ENCODE assay signal across 17 cellular contexts in genomic region chr1:110258734-110259133, GRCh38. TPM values are rescaled to one million over a fixed set of nuclear protein-coding genes. Genes with fewer than 3 reads are reported as not detected.
DNase-seq lines count a peak whose midpoint lies in the region; TF ChIP-seq lines count a peak whose summit lies in the region.
"Had no signal": no experiment of that assay in that cellular context is flagged by ENCODE, and none has a peak within 500 bp of the region (broad histone marks: within the 10 kb centered on the region; RNA-seq: fewer than 3 reads in every experiment).

No MANE protein-coding gene starts in this region.

- no peaks in the 10 kb centered on the region for H4K20me1 ChIP-seq in GM23248 (ENCODE audit: insufficient read depth)
- H4K20me1 ChIP-seq: BLaER1 had no signal

- DNase-seq in BE2C (peak; percentile 71), GM23248 (peak; percentile 32), NCI-H2171 treated with DMSO at 0.1 percent for 48 hours (lab: John Stamatoyannopoulos, UW) (peak; percentile 97), adipocyte (ENCODE audit: low read depth) (peak; percentile 35), COLO829 (ENCODE audit: low spot score) (no peak), glomerular visceral epithelial cell (ENCODE audit: extremely low spot score) (no peak), NCI-H2081 (lab: John Stamatoyannopoulos, UW) (no peak), progenitor cell of endocrine pancreas (ENCODE audit: low spot score, unreplicated experiment) (no peak)
- DNase-seq: activated CD4-positive, alpha-beta T cell treated with anti-CD3 and anti-CD28 coated beads, Interleukin-2, amount 50 U/mL, for 1 hour; activated effector memory CD4-positive, alpha-beta T cell treated with anti-CD3 and anti-CD28 coated beads, Interleukin-2, amount 50 U/mL, for 16 hours; Calu3; NCI-H1048; NCI-H510A treated with DMSO at 0.1 percent for 48 hours; SHP77 treated with DMSO at 0.1 percent for 48 hours; small intestine; stimulated activated naive CD4-positive, alpha-beta T cell had no signal

- H3K27me3 Mint-ChIP-seq in progenitor cell of endocrine pancreas = peaks cover 30% of the 10 kb centered on the region

- no peak overlapping the region for H3K4me3 Mint-ChIP-seq in progenitor cell of endocrine pancreas (ENCODE audit: low read depth)

- no peaks in the 10 kb centered on the region for H3K9me2 ChIP-seq in GM23248 (ENCODE audit: insufficient read depth)

- no peak overlapping the region for H2AFZ ChIP-seq in GM23248

- H3K9me3 Mint-ChIP-seq in progenitor cell of endocrine pancreas (ENCODE audit: low read depth) = no peaks in the 10 kb centered on the region

- H3K4me2 ChIP-seq in GM23248 (ENCODE audit: unreplicated experiment) = peak overlapping the region; percentile 3
- H3K4me2 ChIP-seq: BLaER1 had no signal

- H3K4me1 Mint-ChIP-seq in progenitor cell of endocrine pancreas (ENCODE audit: low read depth) = no peaks in the 10 kb centered on the region

- H3K36me3 ChIP-seq in BE2C = no peaks in the 10 kb centered on the region
- H3K36me3 ChIP-seq in GM23248 (ENCODE audit: low read depth) = no peaks in the 10 kb centered on the region
- no peaks in the 10 kb centered on the region for H3K36me3 ChIP-seq in adipocyte (ENCODE audit: control insufficient read depth, insufficient read depth, low read length, severe bottlenecking)
- H3K36me3 ChIP-seq: BLaER1 had no signal

- in situ Hi-C loops in GM23248 (cut with MboI) = no loop called here

- H3K27ac Mint-ChIP-seq in progenitor cell of endocrine pancreas = no peak overlapping the region

- no peak overlapping the region for H3K4me3 ChIP-seq in BE2C (ENCODE audit: low read depth, low read length)
- no peak overlapping the region for H3K4me3 ChIP-seq in GM23248
- no peak overlapping the region for H3K4me3 ChIP-seq in adipocyte (ENCODE audit: low read length)
- H3K4me3 ChIP-seq: BLaER1 had no signal

- H3K4me1 ChIP-seq in BE2C (peaks cover 13% of the 10 kb centered on the region), GM23248 (ENCODE audit: insufficient read depth) (peaks cover 12% of the 10 kb centered on the region), adipocyte (ENCODE audit: control insufficient read depth, insufficient read depth, low read length) (no peaks in the 10 kb centered on the region)

- 28 to 46% methylated on average over 2 of the region's 2 CpGs for WGBS in GM23248 (ENCODE audit: low coverage in 1 of 2, low lambda C conversion rate in 2 of 2, missing lambda C conversion rate in 2 of 2), 2 experiments

- no peak overlapping the region for H3K9ac ChIP-seq in GM23248
- no peak overlapping the region for H3K9ac ChIP-seq in adipocyte (ENCODE audit: low read length)
- H3K9ac ChIP-seq: BLaER1 had no signal

- H3K79me2 ChIP-seq in GM23248 (ENCODE audit: insufficient read depth) = no peaks in the 10 kb centered on the region

- no peak overlapping the region for H3K27ac ChIP-seq in GM23248
- H3K27ac ChIP-seq: BLaER1 had no signal

- H3K36me3 Mint-ChIP-seq in progenitor cell of endocrine pancreas (ENCODE audit: insufficient read depth) = no peaks in the 10 kb centered on the region

- H3K9me3 ChIP-seq in BE2C (no peaks in the 10 kb centered on the region), GM23248 (ENCODE audit: low read depth) (no peaks in the 10 kb centered on the region), adipocyte (ENCODE audit: control insufficient read depth, low read length) (no peaks in the 10 kb centered on the region)
- H3K9me3 ChIP-seq: BLaER1 had no signal

- H3F3A ChIP-seq in GM23248 (ENCODE audit: insufficient read depth) = no peaks in the 10 kb centered on the region

- no peak for TF ChIP-seq CTCF in BE2C (IDR thresholded peaks at IDR 0.05; ENCODE audit: low read depth, low read length)
- TF ChIP-seq CTCF in progenitor cell of endocrine pancreas (IDR thresholded peaks at IDR 0.05; ENCODE audit: unreplicated experiment) = no peak

- no peaks in the 10 kb centered on the region for H3K27me3 ChIP-seq in BE2C
- no peaks in the 10 kb centered on the region for H3K27me3 ChIP-seq in GM23248 (replicated peaks; ENCODE audit: insufficient read depth)
- peaks cover 37% of the 10 kb centered on the region for H3K27me3 ChIP-seq in adipocyte (replicated peaks; ENCODE audit: control insufficient read depth, insufficient read depth, low read length)
- H3K27me3 ChIP-seq: BLaER1 had no signal

RNA-seq across cellular contexts. Expression of gene KCNC4, which starts 48.6 kb away (rescaled TPM):
- 3.6 TPM for polyA plus RNA-seq in BE2C (2012; ENCODE audit: insufficient read depth, insufficient read length, low read depth)
- total RNA-seq in GM23248 (2014; rRNA removed; shearing (Covaris generic)) = 12.1 and 29.3 TPM in 2 replicates
- polyA plus RNA-seq in GM23248 (2016; fragmentation: Nextera tagmentation; extraction: Ambion mirVana) = 8.0 and 8.9 TPM in 2 replicates
- 1.1 and 1.5 TPM in 2 replicates for total RNA-seq in progenitor cell of endocrine pancreas

Comparison
In these comparisons a context has a peak if more than half of its experiments do, and no peak if none do; other contexts are left out.
1. DNase-seq: peak in BE2C (single experiment), GM23248 (single experiment), NCI-H2171 treated with DMSO at 0.1 percent for 48 hours (single experiment) and adipocyte (single experiment); none in COLO829 (single experiment), glomerular visceral epithelial cell (single experiment), NCI-H2081 (0 of 2) and progenitor cell of endocrine pancreas (single experiment).